8 cellular contexts compared by ENCODE assay signal in the genomic region with DNA sequence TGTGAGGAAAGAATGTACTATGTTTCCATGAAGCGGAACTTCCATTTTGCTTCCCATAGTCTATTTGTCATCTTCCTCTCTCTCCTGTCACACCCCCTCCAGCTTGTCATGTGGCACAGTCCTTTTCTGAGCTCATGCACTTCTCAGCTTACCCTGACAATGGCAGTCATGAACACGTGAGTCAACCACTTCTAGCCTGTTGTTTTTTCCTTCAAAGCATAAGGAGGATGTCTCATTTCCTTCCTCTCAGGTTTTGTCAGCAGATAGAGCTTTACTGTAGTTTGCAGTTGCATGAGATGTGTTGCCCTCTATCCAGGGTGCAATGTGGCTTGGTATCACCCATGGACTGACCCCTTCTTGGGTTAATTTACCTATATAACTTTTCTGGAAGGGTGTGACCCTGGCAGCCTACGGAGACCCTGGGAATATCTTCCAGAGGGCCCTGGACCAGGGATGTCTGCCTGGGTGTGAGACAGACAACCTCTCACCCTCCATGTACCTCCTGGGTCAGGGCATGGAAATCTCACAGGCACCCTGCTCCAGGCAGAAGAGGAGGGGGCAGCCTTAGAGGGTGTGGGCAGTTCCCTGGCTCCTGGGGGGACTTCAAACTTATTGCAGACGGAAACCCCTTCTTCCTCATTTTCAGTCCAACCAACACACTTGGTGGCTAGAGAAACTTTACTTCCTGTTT. TPM values are rescaled to one million over a fixed set of nuclear protein-coding genes. Genes with fewer than 3 reads are reported as not detected.
DNase-seq lines count a peak whose midpoint lies in the region; ATAC-seq and TF ChIP-seq lines count a peak whose summit lies in the region.

No MANE protein-coding gene starts in this region.

- intact Hi-C loops in right cardiac atrium (cut with DNase I), result loop anchor here in 3 of 4 donors (5.0 to 10.0 kb wide), 3 partner anchors 355 to 885 kb away; partner anchors contain the start of gene HSD3B7 (in 3 of the 3)
- intact Hi-C loops in ovary (cut with DNase I), result loop anchor here in 3 of 4 donors (5.0 to 10.0 kb wide), 4 partner anchors 415 to 887 kb away; partner anchors contain the start of genes HSD3B7 (in 2 of the 3) and ARMC5 (in 1 of the 3)

- H3K9me3 Mint-ChIP-seq in activated naive CD4-positive, alpha-beta T cell treated with anti-CD3 and anti-CD28 coated beads, Interleukin-2, amount 50 U/mL, for 24 hours, result no peaks in the 10 kb centered on the region

- peak; percentile 62 for DNase-seq in GM12864 (ENCODE audit: low read depth)
- DNase-seq in SIG-M5 (lab: John Stamatoyannopoulos, UW), result peak; percentile 85
- DNase-seq in right cardiac atrium, result peak; percentile 31 to 66 (median 51)
- DNase-seq in stimulated activated CD4-positive, alpha-beta T cell treated with anti-CD3 and anti-CD28 coated beads, Interleukin-4, amount 100 ng/mL, for 1 hour, result peak; percentile 56
- DNase-seq in SJCRH30, result no peak
- no peak for DNase-seq in ovary

- H3K27me3 ChIP-seq in right cardiac atrium (ENCODE audit: control insufficient read depth, insufficient read depth) (no peaks in the 10 kb centered on the region), SJCRH30 (no peaks in the 10 kb centered on the region), ovary (no peaks in the 10 kb centered on the region)

- ATAC-seq in HG03139 (IDR thresholded peaks at IDR 0.05; ENCODE audit: unreplicated experiment) (peak; percentile 33), right cardiac atrium (peak; percentile 57 to 66)

- H3K9me3 ChIP-seq in right cardiac atrium (ENCODE audit: control insufficient read depth, low read length), result no peaks in the 10 kb centered on the region
- no peaks in the 10 kb centered on the region for H3K9me3 ChIP-seq in SJCRH30 (replicated peaks)
- H3K9me3 ChIP-seq in ovary, result no peaks in the 10 kb centered on the region

- H3K4me1 Mint-ChIP-seq in activated naive CD4-positive, alpha-beta T cell treated with anti-CD3 and anti-CD28 coated beads, Interleukin-2, amount 50 U/mL, for 24 hours, result peaks cover 60% of the 10 kb centered on the region

- H3K27ac Mint-ChIP-seq in activated naive CD4-positive, alpha-beta T cell treated with anti-CD3 and anti-CD28 coated beads, Interleukin-2, amount 50 U/mL, for 24 hours, result peak overlapping the region; percentile 96

- H3K27ac ChIP-seq in right cardiac atrium (ENCODE audit: low read length) (peak overlapping the region; percentile 69), SJCRH30 (no peak overlapping the region), ovary (no peak overlapping the region)

- H3K4me3 ChIP-seq in GM12864 (ENCODE audit: low read depth, low read length) (no peak overlapping the region), right cardiac atrium (ENCODE audit: low read length) (no peak overlapping the region), SJCRH30 (no peak overlapping the region), ovary (no peak overlapping the region)

- 38% methylated on average over 4 of the region's 4 CpGs for WGBS in right cardiac atrium
- 51 to 54% (median 52%) methylated on average over 4 of the region's 4 CpGs for WGBS in ovary, 3 donors

- H3K4me1 ChIP-seq in right cardiac atrium (ENCODE audit: control insufficient read depth, insufficient read depth, low read length) (no peaks in the 10 kb centered on the region), SJCRH30 (no peaks in the 10 kb centered on the region), ovary (ENCODE audit: insufficient read depth) (no peaks in the 10 kb centered on the region)

- no peak for TF ChIP-seq POLR2A in ovary (IDR thresholded peaks at IDR 0.05)

- H3K4me3 Mint-ChIP-seq in activated naive CD4-positive, alpha-beta T cell treated with anti-CD3 and anti-CD28 coated beads, Interleukin-2, amount 50 U/mL, for 24 hours, result peak overlapping the region; percentile 75

- no peak for TF ChIP-seq EP300 in ovary (IDR thresholded peaks at IDR 0.05)

- TF ChIP-seq CTCF in GM12864 (IDR thresholded peaks at IDR 0.05; ENCODE audit: low read depth, low read length, missing control alignments) (no peak), ovary (IDR thresholded peaks at IDR 0.05) (no peak)

- H3K36me3 ChIP-seq in SJCRH30 (no peaks in the 10 kb centered on the region), ovary (no peaks in the 10 kb centered on the region)

- H3K27me3 Mint-ChIP-seq in activated naive CD4-positive, alpha-beta T cell treated with anti-CD3 and anti-CD28 coated beads, Interleukin-2, amount 50 U/mL, for 24 hours, result no peaks in the 10 kb centered on the region

- peaks cover 6% of the 10 kb centered on the region for H3K36me3 Mint-ChIP-seq in activated naive CD4-positive, alpha-beta T cell treated with anti-CD3 and anti-CD28 coated beads, Interleukin-2, amount 50 U/mL, for 24 hours

RNA-seq across cellular contexts. Expression of gene ZNF267, which starts 4.0 kb away (rescaled TPM):
- total RNA-seq in right cardiac atrium (1 to 10 TPM; 6.4 to 9.9 (median 7.1) TPM), ovary (10 to 100 TPM; 10.0 to 16.3 (median 13.6) TPM)
- polyA plus RNA-seq in right cardiac atrium (3.4 TPM), ovary (1 to 10 TPM; 6.0 to 6.4 TPM)
- total RNA-seq in SJCRH30 (2014; rRNA removed; shearing (Covaris generic)), result 24.8 and 29.8 TPM in 2 replicates

Comparison
In these comparisons a context has a peak if more than half of its experiments do, and no peak if none do; other contexts are left out.
1. DNase-seq: peak in GM12864 (single experiment), SIG-M5 (single experiment), right cardiac atrium (3 of 3) and stimulated activated CD4-positive, alpha-beta T cell treated with anti-CD3 and anti-CD28 coated beads, Interleukin-4, amount 100 ng/mL, for 1 hour (single experiment); none in SJCRH30 (0 of 2) and ovary (0 of 5).